Comparison of ENCODE assay signal across 1 cellular context in the genomic region with DNA sequence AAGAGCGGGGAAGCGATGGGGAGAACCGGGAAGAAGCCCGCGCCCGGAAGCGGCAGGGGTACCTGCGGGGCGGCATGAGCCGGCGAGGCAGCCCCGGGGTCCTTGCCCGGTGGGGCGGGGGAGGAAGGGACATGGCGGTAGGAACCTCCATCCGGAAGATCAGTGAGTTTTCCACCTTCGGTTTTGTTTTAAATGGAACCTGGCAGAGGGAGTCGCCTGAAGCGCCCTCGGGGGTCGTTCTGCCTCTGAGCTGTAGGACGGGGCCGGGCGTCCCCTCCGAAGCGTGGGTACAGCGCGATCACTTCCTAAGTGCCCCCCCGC.
TF ChIP-seq lines count a peak whose summit lies in the region.

No MANE protein-coding gene starts in this region.

TF ChIP-seq in K562, 482 proteins besides CTCF, POLR2A, EP300 and RAD21 (continued from another document):
- TF ChIP-seq, protein P1, sequence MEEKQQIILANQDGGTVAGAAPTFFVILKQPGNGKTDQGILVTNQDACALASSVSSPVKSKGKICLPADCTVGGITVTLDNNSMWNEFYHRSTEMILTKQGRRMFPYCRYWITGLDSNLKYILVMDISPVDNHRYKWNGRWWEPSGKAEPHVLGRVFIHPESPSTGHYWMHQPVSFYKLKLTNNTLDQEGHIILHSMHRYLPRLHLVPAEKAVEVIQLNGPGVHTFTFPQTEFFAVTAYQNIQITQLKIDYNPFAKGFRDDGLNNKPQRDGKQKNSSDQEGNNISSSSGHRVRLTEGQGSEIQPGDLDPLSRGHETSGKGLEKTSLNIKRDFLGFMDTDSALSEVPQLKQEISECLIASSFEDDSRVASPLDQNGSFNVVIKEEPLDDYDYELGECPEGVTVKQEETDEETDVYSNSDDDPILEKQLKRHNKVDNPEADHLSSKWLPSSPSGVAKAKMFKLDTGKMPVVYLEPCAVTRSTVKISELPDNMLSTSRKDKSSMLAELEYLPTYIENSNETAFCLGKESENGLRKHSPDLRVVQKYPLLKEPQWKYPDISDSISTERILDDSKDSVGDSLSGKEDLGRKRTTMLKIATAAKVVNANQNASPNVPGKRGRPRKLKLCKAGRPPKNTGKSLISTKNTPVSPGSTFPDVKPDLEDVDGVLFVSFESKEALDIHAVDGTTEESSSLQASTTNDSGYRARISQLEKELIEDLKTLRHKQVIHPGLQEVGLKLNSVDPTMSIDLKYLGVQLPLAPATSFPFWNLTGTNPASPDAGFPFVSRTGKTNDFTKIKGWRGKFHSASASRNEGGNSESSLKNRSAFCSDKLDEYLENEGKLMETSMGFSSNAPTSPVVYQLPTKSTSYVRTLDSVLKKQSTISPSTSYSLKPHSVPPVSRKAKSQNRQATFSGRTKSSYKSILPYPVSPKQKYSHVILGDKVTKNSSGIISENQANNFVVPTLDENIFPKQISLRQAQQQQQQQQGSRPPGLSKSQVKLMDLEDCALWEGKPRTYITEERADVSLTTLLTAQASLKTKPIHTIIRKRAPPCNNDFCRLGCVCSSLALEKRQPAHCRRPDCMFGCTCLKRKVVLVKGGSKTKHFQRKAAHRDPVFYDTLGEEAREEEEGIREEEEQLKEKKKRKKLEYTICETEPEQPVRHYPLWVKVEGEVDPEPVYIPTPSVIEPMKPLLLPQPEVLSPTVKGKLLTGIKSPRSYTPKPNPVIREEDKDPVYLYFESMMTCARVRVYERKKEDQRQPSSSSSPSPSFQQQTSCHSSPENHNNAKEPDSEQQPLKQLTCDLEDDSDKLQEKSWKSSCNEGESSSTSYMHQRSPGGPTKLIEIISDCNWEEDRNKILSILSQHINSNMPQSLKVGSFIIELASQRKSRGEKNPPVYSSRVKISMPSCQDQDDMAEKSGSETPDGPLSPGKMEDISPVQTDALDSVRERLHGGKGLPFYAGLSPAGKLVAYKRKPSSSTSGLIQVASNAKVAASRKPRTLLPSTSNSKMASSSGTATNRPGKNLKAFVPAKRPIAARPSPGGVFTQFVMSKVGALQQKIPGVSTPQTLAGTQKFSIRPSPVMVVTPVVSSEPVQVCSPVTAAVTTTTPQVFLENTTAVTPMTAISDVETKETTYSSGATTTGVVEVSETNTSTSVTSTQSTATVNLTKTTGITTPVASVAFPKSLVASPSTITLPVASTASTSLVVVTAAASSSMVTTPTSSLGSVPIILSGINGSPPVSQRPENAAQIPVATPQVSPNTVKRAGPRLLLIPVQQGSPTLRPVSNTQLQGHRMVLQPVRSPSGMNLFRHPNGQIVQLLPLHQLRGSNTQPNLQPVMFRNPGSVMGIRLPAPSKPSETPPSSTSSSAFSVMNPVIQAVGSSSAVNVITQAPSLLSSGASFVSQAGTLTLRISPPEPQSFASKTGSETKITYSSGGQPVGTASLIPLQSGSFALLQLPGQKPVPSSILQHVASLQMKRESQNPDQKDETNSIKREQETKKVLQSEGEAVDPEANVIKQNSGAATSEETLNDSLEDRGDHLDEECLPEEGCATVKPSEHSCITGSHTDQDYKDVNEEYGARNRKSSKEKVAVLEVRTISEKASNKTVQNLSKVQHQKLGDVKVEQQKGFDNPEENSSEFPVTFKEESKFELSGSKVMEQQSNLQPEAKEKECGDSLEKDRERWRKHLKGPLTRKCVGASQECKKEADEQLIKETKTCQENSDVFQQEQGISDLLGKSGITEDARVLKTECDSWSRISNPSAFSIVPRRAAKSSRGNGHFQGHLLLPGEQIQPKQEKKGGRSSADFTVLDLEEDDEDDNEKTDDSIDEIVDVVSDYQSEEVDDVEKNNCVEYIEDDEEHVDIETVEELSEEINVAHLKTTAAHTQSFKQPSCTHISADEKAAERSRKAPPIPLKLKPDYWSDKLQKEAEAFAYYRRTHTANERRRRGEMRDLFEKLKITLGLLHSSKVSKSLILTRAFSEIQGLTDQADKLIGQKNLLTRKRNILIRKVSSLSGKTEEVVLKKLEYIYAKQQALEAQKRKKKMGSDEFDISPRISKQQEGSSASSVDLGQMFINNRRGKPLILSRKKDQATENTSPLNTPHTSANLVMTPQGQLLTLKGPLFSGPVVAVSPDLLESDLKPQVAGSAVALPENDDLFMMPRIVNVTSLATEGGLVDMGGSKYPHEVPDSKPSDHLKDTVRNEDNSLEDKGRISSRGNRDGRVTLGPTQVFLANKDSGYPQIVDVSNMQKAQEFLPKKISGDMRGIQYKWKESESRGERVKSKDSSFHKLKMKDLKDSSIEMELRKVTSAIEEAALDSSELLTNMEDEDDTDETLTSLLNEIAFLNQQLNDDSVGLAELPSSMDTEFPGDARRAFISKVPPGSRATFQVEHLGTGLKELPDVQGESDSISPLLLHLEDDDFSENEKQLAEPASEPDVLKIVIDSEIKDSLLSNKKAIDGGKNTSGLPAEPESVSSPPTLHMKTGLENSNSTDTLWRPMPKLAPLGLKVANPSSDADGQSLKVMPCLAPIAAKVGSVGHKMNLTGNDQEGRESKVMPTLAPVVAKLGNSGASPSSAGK (IDR thresholded peaks at IDR 0.05): no peak
- TF ChIP-seq PTTG1 (tag; IDR thresholded peaks at IDR 0.05; ENCODE audit: low read depth) (no peak), ERF (CRISPR knock-in tag; IDR thresholded peaks at IDR 0.05) (no peak; the same call in 1 of the 2 replicates)
TF ChIP-seq in K562: peak in this region for 13.
